Comparison of ENCODE assay signal across 9 cellular contexts in the genomic region with DNA sequence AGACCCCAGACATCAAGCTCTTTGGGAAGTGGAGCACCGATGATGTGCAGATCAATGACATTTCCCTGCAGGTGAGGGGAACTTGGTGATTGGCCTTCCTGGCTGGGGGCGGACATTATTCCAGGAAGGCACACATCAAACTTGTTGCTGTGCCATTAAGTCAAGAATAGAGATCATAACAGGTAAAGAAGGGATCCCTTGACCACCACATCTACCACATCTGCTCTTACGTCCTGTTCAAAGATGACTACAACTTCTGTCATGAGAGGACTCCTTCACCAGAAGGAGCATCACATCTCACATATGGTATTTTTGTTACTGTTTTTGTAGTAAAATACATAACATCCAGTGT. TPM values are rescaled to one million over a fixed set of nuclear protein-coding genes. Genes with fewer than 3 reads are reported as not detected.
A peak's percentile ranks its signal among the peaks of the same experiment; 100 is the strongest.
DNase-seq lines count a peak whose midpoint lies in the region; ATAC-seq and TF ChIP-seq lines count a peak whose summit lies in the region.
"Had no signal": no experiment of that assay in that cellular context is flagged by ENCODE, and none has a peak within 500 bp of the region (broad histone marks: within the 10 kb centered on the region; RNA-seq: fewer than 3 reads in every experiment).

No MANE protein-coding gene starts in this region.

- H3K27me3 ChIP-seq in HCT116 (ENCODE audit: insufficient read depth, low read length), result no peaks in the 10 kb centered on the region
- no peaks in the 10 kb centered on the region for H3K27me3 ChIP-seq in smooth muscle cell (ENCODE audit: low read depth)

- RAD21 ChIA-PET in HCT116 (lab: Charles Lee; ENCODE audit: low non-redundant PET in 1 of 2, low total read pairs in 2 of 2, uncharacterized antibody in 2 of 2, unreplicated experiment in 2 of 2), result no interaction called here

- peaks cover 4% of the 10 kb centered on the region for H3F3A ChIP-seq in smooth muscle cell (ENCODE audit: low read depth)

- H3K4me3 Mint-ChIP-seq in WTC11 (peak overlapping the region; percentile 96), glutamatergic neuron (ENCODE audit: unreplicated experiment) (peak overlapping the region; percentile 97)

- CTCF ChIA-PET in HCT116 (lab: Charles Lee) (no interaction called here), WTC11 (lab: Charles Lee) (no interaction called here)

- BruUV-seq in HCT116 (replicated peaks; lab: Mats Ljungman, UMichigan), result no TSS peak

- H3K27ac ChIP-seq in HCT116 (ENCODE audit: low read depth, low read length) (peak overlapping the region; percentile 97), smooth muscle cell (ENCODE audit: low read depth) (no peak overlapping the region)

- peak overlapping the region; percentile 62 to 96 for H3K4me3 ChIP-seq in HCT116 (replicated peaks in 1 of 2; ENCODE audit: low read depth in 1 of 2, low read length in 2 of 2)
- peak overlapping the region; percentile 68 for H3K4me3 ChIP-seq in smooth muscle cell

- H3K27ac Mint-ChIP-seq in WTC11 (peak overlapping the region; percentile 24), glutamatergic neuron (ENCODE audit: unreplicated experiment) (peak overlapping the region; percentile 97)

- no peaks in the 10 kb centered on the region for H3K27me3 Mint-ChIP-seq in WTC11 (ENCODE audit: low read depth)
- H3K27me3 Mint-ChIP-seq in glutamatergic neuron (ENCODE audit: unreplicated experiment), result peaks cover 4% of the 10 kb centered on the region

- no peak for TF ChIP-seq CTCF in HCT116 (IDR thresholded peaks at IDR 0.05 in 2 of 3, conservative IDR thresholded peaks at IDR 0.05 in 1 of 3; ENCODE audit: borderline replicate concordance in 1 of 3, insufficient read depth in 1 of 3, low read depth in 2 of 3, low read length in 2 of 3)
- no peak for TF ChIP-seq CTCF in WTC11 (IDR thresholded peaks at IDR 0.05)
- no peak for TF ChIP-seq CTCF in glutamatergic neuron (IDR thresholded peaks at IDR 0.05; ENCODE audit: partially characterized antibody, unreplicated experiment)
- TF ChIP-seq CTCF in smooth muscle cell (IDR thresholded peaks at IDR 0.05; ENCODE audit: borderline replicate concordance, insufficient read depth, poor library complexity, severe bottlenecking), result no peak

- H3K4me1 Mint-ChIP-seq in WTC11 (peaks cover 22% of the 10 kb centered on the region), glutamatergic neuron (ENCODE audit: low read depth, unreplicated experiment) (peaks cover 6% of the 10 kb centered on the region)

- no peak for ATAC-seq in HCT116
- ATAC-seq in WTC11, result no peak
- ATAC-seq in GM19455 (IDR thresholded peaks at IDR 0.05; ENCODE audit: unreplicated experiment), result no peak
- ATAC-seq in GM18867 (IDR thresholded peaks at IDR 0.05; ENCODE audit: unreplicated experiment), result no peak

- H3K36me3 ChIP-seq in HCT116 (ENCODE audit: control insufficient read depth in 1 of 2, insufficient read depth in 2 of 2, low read length in 2 of 2) (peaks cover 26 to 53% of the 10 kb centered on the region in 2 experiments; a peak in 3 of 4 replicates), smooth muscle cell (ENCODE audit: low read depth) (no peaks in the 10 kb centered on the region)

- DNase-seq in HCT116 (ENCODE audit: low read depth, low spot score) (no peak), WTC11 (ENCODE audit: low spot score) (no peak), glutamatergic neuron (no peak), smooth muscle cell (lab: John Stamatoyannopoulos, UW; ENCODE audit: unreplicated experiment) (no peak), NCI-H146 treated with DMSO at 0.1 percent for 48 hours (lab: John Stamatoyannopoulos, UW; ENCODE audit: unreplicated experiment) (no peak)
- DNase-seq: cortex of kidney, NCI-H748 treated with DMSO at 0.1 percent for 48 hours had no signal

- peaks cover 21 to 59% of the 10 kb centered on the region in 2 experiments for H3K4me1 ChIP-seq in HCT116 (ENCODE audit: control insufficient read depth in 1 of 2, insufficient read depth in 2 of 2, low read length in 2 of 2)
- H3K4me1 ChIP-seq in smooth muscle cell (ENCODE audit: low read depth), result peaks cover 17% of the 10 kb centered on the region

- peaks cover 44% of the 10 kb centered on the region for H3K36me3 Mint-ChIP-seq in WTC11
- no peaks in the 10 kb centered on the region for H3K36me3 Mint-ChIP-seq in glutamatergic neuron (ENCODE audit: unreplicated experiment)

- H3K9me3 ChIP-seq in HCT116 (ENCODE audit: control insufficient read depth in 1 of 2, insufficient read depth in 1 of 2, low read depth in 1 of 2, low read length in 2 of 2), result no peaks in the 10 kb centered on the region
- H3K9me3 ChIP-seq in smooth muscle cell (replicated peaks; ENCODE audit: low read depth), result no peaks in the 10 kb centered on the region

- WGBS in smooth muscle cell (ENCODE audit: low lambda C conversion rate), result 81% methylated on average over 3 of the region's 3 CpGs

- TF ChIP-seq RAD21 in HCT116 (IDR thresholded peaks at IDR 0.05; ENCODE audit: low read depth), result no peak

- H4K20me1 ChIP-seq in HCT116 (ENCODE audit: insufficient read depth), result peaks cover 36% of the 10 kb centered on the region; the same call in 1 of the 2 replicates
- H4K20me1 ChIP-seq in smooth muscle cell (ENCODE audit: low read depth), result peaks cover 57% of the 10 kb centered on the region

- H3K4me2 ChIP-seq in HCT116 (ENCODE audit: low read length) (peak overlapping the region; percentile 94), smooth muscle cell (peak overlapping the region; percentile 99)

- POLR2A ChIA-PET in HCT116 (lab: Charles Lee), result interaction anchor here (0.7 kb wide), 1 partner anchor 26 kb away, joined by 3 read pairs; the partner anchor contains the start of gene ZNF497
- POLR2A ChIA-PET in WTC11 (lab: Charles Lee), result no interaction called here

- intact Hi-C loops in HCT116 (cut with micrococcal nuclease), result no loop called here

- peak overlapping the region; percentile 100 for H3K9ac ChIP-seq in HCT116 (ENCODE audit: low read length)
- peak overlapping the region; percentile 88 for H3K9ac ChIP-seq in smooth muscle cell (ENCODE audit: low read depth)

- H3K9me3 Mint-ChIP-seq in WTC11 (no peaks in the 10 kb centered on the region), glutamatergic neuron (ENCODE audit: unreplicated experiment) (peaks cover 6% of the 10 kb centered on the region)

- no peaks in the 10 kb centered on the region for H3K9me2 ChIP-seq in HCT116 (ENCODE audit: insufficient read depth)

- H2AFZ ChIP-seq in HCT116 (ENCODE audit: low read depth, low read length, poor library complexity, severe bottlenecking), result no peak overlapping the region
- no peak overlapping the region for H2AFZ ChIP-seq in smooth muscle cell (ENCODE audit: low read depth)

- TF ChIP-seq POLR2A in HCT116 (IDR thresholded peaks at IDR 0.05; ENCODE audit: borderline replicate concordance, extremely low read depth, insufficient read depth, insufficient read length), result no peak

- peaks cover 73% of the 10 kb centered on the region for H3K79me2 ChIP-seq in HCT116 (ENCODE audit: insufficient read depth, low read length)
- peaks cover 55% of the 10 kb centered on the region for H3K79me2 ChIP-seq in smooth muscle cell (ENCODE audit: low read depth)

TF ChIP-seq in HCT116, 20 proteins besides CTCF, POLR2A, EP300 and RAD21 (continues in another document):
- no peak for TF ChIP-seq EZH2 (IDR thresholded peaks at IDR 0.05)
- no peak for TF ChIP-seq POLR2AphosphoS5 (IDR thresholded peaks at IDR 0.05; ENCODE audit: low read depth, low read length)
- no peak for TF ChIP-seq CEBPB (IDR thresholded peaks at IDR 0.05; ENCODE audit: low read depth)
- no peak for TF ChIP-seq EGR1 (IDR thresholded peaks at IDR 0.05; ENCODE audit: low read depth)
- TF ChIP-seq TCF7L2 (IDR thresholded peaks at IDR 0.05; ENCODE audit: borderline replicate concordance, extremely low read depth, insufficient read depth, insufficient read length), result no peak
- TF ChIP-seq SIN3A (IDR thresholded peaks at IDR 0.05; ENCODE audit: low read depth), result no peak
- TF ChIP-seq YY1 (IDR thresholded peaks at IDR 0.05; ENCODE audit: extremely low read depth, insufficient replicate concordance, low read depth, low read length), result no peak
- TF ChIP-seq ZNF274 (IDR thresholded peaks at IDR 0.05; ENCODE audit: low read depth, low read length), result no peak

TF ChIP-seq in WTC11, 78 proteins besides CTCF, POLR2A, EP300 and RAD21 (continues in another document):
- no peak for TF ChIP-seq MYBL2 (CRISPR knock-in tag; IDR thresholded peaks at IDR 0.05)
- no peak for TF ChIP-seq ESRRA (CRISPR knock-in tag; IDR thresholded peaks at IDR 0.05; ENCODE audit: borderline replicate concordance)

RNA-seq across cellular contexts. Expression of gene RPS5, which starts 1.1 kb away (rescaled TPM):
- total RNA-seq in HCT116 (2021; ENCODE audit: unreplicated experiment), result 1,982 TPM
- 4,316 and 4,936 TPM in 2 replicates for polyA plus RNA-seq in HCT116 (2012)
- total RNA-seq in WTC11 (2021), result 1,498 to 1,502 TPM (median 1,501 TPM) in 3 replicates
- 571 TPM for total RNA-seq in glutamatergic neuron (ENCODE audit: unreplicated experiment)
- total RNA-seq in smooth muscle cell, result 1,602 and 1,773 TPM in 2 replicates
- 650 and 684 TPM in 2 replicates for polyA plus RNA-seq in smooth muscle cell

RNA-seq across cellular contexts. Expression of gene RNF225, which starts 7.3 kb away (rescaled TPM):
- 1.2 TPM for total RNA-seq in HCT116 (2021; ENCODE audit: unreplicated experiment)
- polyA plus RNA-seq in HCT116 (2012), result not detected in 2 replicates
- 1.1 to 1.8 TPM (median 1.5 TPM) in 3 replicates for total RNA-seq in WTC11 (2021)
- 0.44 TPM for total RNA-seq in glutamatergic neuron (ENCODE audit: unreplicated experiment)
- not detected in 2 replicates for total RNA-seq in smooth muscle cell
- polyA plus RNA-seq in smooth muscle cell, result 0.96 and 2.2 TPM in 2 replicates

RNA-seq across cellular contexts. Expression of gene ZNF837, which starts 7.3 kb away (rescaled TPM):
- 3.2 TPM for total RNA-seq in HCT116 (2021; ENCODE audit: unreplicated experiment)
- polyA plus RNA-seq in HCT116 (2012), result 2.0 and 2.1 TPM in 2 replicates
- total RNA-seq in WTC11 (2021), result 3.4 to 4.9 TPM (median 4.6 TPM) in 3 replicates
- 2.0 TPM for total RNA-seq in glutamatergic neuron (ENCODE audit: unreplicated experiment)
- 4.4 and 5.9 TPM in 2 replicates for total RNA-seq in smooth muscle cell
- polyA plus RNA-seq in smooth muscle cell, result 7.8 and 8.4 TPM in 2 replicates

RNA-seq across cellular contexts. Expression of gene ZNF584, which starts 20.3 kb away (rescaled TPM):
- total RNA-seq in HCT116 (2021; ENCODE audit: unreplicated experiment), result 25.8 TPM
- 13.1 and 13.5 TPM in 2 replicates for polyA plus RNA-seq in HCT116 (2012)
- 6.6 to 6.8 TPM (median 6.8 TPM) in 3 replicates for total RNA-seq in WTC11 (2021)
- total RNA-seq in glutamatergic neuron (ENCODE audit: unreplicated experiment), result 5.8 TPM
- total RNA-seq in smooth muscle cell, result 5.0 and 16.9 TPM in 2 replicates
- 9.1 and 12.7 TPM in 2 replicates for polyA plus RNA-seq in smooth muscle cell

RNA-seq across cellular contexts. Expression of gene ZNF497, which starts 25.6 kb away (rescaled TPM):
- total RNA-seq in HCT116 (2021; ENCODE audit: unreplicated experiment) (5.1 TPM), WTC11 (2021) (1.7 to 2.1 TPM (median 2.0 TPM) in 3 replicates), glutamatergic neuron (ENCODE audit: unreplicated experiment) (3.5 TPM), smooth muscle cell (0.58 and 1.3 TPM in 2 replicates)
- polyA plus RNA-seq in HCT116 (2012), result 2.1 and 2.2 TPM in 2 replicates
- 4.6 and 6.1 TPM in 2 replicates for polyA plus RNA-seq in smooth muscle cell
